12 cellular contexts compared by ENCODE assay signal in genomic region chr7:19587291-19587690, GRCh38.
DNase-seq lines count a peak whose midpoint lies in the region; ATAC-seq and TF ChIP-seq lines count a peak whose summit lies in the region.
"Had no signal": no experiment of that assay in that cellular context is flagged by ENCODE, and none has a peak within 500 bp of the region (broad histone marks: within the 10 kb centered on the region; RNA-seq: fewer than 3 reads in every experiment).

No MANE protein-coding gene starts in this region.

- H3K4me3 ChIP-seq in epithelial cell of proximal tubule (ENCODE audit: low read depth, low read length) = no peak overlapping the region
- H3K4me3 ChIP-seq: K562, Peyer's patch, prostate gland had no signal

- peaks cover 3% of the 10 kb centered on the region for H3K36me3 Mint-ChIP-seq in chondrocyte (ENCODE audit: low read depth)

- ATAC-seq in GM18505 (IDR thresholded peaks at IDR 0.05; ENCODE audit: unreplicated experiment) (peak; percentile 55), GM21576 (IDR thresholded peaks at IDR 0.05; ENCODE audit: unreplicated experiment) (peak; percentile 85), HG03469 (IDR thresholded peaks at IDR 0.05; ENCODE audit: unreplicated experiment) (peak; percentile 74)
- ATAC-seq: K562 had no signal

- H3K4me1 Mint-ChIP-seq in chondrocyte (ENCODE audit: low read depth) = no peaks in the 10 kb centered on the region

- H3K9me3 Mint-ChIP-seq in chondrocyte (ENCODE audit: low read depth) = peaks cover 29% of the 10 kb centered on the region

- no peak for DNase-seq in epithelial cell of proximal tubule (ENCODE audit: low read depth)
- no peak for DNase-seq in chondrocyte (ENCODE audit: low spot score)
- no peak for DNase-seq in A172 (ENCODE audit: low spot score)
- no peak for DNase-seq in stimulated activated CD4-positive, alpha-beta T cell treated with anti-CD3 and anti-CD28 coated beads, Interleukin-2, amount 100 ng/mL, for 24 hours
- DNase-seq: amygdala, DMS79 treated with DMSO at 0.1 percent for 48 hours, Peyer's patch had no signal

- TF ChIP-seq POLR2A in GM18505 (IDR thresholded peaks at IDR 0.05; ENCODE audit: borderline replicate concordance, extremely low read depth, insufficient read depth, insufficient read length) = no peak

- H3K27ac Mint-ChIP-seq in chondrocyte (ENCODE audit: unreplicated experiment) = no peak overlapping the region

- TF ChIP-seq CTCF in epithelial cell of proximal tubule (conservative IDR thresholded peaks at IDR 0.05; ENCODE audit: low read depth, low read length) = peak; percentile 29
- TF ChIP-seq CTCF in chondrocyte (IDR thresholded peaks at IDR 0.05) = no peak

- H3K27me3 Mint-ChIP-seq in chondrocyte (ENCODE audit: low read depth) = no peaks in the 10 kb centered on the region

- no peak overlapping the region for H3K4me3 Mint-ChIP-seq in chondrocyte (ENCODE audit: unreplicated experiment)
